Comparison of ENCODE assay signal across 26 cellular contexts in genomic region chr20:10516529-10516928, GRCh38.
"Had no signal": no experiment of that assay in that cellular context is flagged by ENCODE, and none has a peak within 500 bp of the region (broad histone marks: within the 10 kb centered on the region; RNA-seq: fewer than 3 reads in every experiment).

No MANE protein-coding gene starts in this region.

- H3K4me2 ChIP-seq: hepatocyte, neural progenitor cell had no signal

- H3K9me3 ChIP-seq: left ventricle myocardium inferior, pancreas, prostate gland, sigmoid colon, spleen, suprapubic skin, thoracic aorta, tibial artery, upper lobe of right lung had no signal

- H3K27ac ChIP-seq: hepatocyte, left ventricle myocardium inferior, neural progenitor cell, pancreas, prostate gland, suprapubic skin, thoracic aorta, upper lobe of right lung had no signal

- H3K36me3 ChIP-seq: left ventricle myocardium inferior, neural progenitor cell, pancreas, prostate gland, sigmoid colon, spleen, suprapubic skin, thoracic aorta, tibial artery, upper lobe of right lung had no signal

- H3K4me3 ChIP-seq: hepatocyte, left ventricle myocardium inferior, neural progenitor cell, pancreas, prostate gland, sigmoid colon, spleen, suprapubic skin, thoracic aorta, tibial artery, upper lobe of right lung had no signal

- H3K27me3 ChIP-seq: hepatocyte, neural progenitor cell, pancreas, sigmoid colon, spleen, suprapubic skin, tibial artery, upper lobe of right lung had no signal

- ATAC-seq: naive thymus-derived CD8-positive, alpha-beta T cell; pancreas; right cardiac atrium; stimulated activated effector memory CD8-positive, alpha-beta T cell treated with anti-CD3 and anti-CD28 coated beads, Interleukin-12 subunit alpha, Interleukin-12 subunit beta, amount 100 ng/mL, for 72 hours; upper lobe of right lung had no signal

- H3K4me1 ChIP-seq: prostate gland had no signal

- DNase-seq: islet precursor cell; left ventricle myocardium inferior; midbrain; naive thymus-derived CD8-positive, alpha-beta T cell; nephron progenitor cell; pancreas; posterior cingulate gyrus; retina; right cardiac atrium; sigmoid colon; small intestine; spleen; stimulated activated CD4-positive, alpha-beta T cell treated with anti-CD3 and anti-CD28 coated beads, Interleukin-4, amount 100 ng/mL, for 24 hours; stimulated activated naive CD4-positive, alpha-beta T cell; tibial artery; trophoblast cell; upper lobe of right lung had no signal

- H3K4me3 Mint-ChIP-seq: memory B cell; naive thymus-derived CD8-positive, alpha-beta T cell; nephron progenitor cell; neural progenitor cell; stimulated activated effector memory CD8-positive, alpha-beta T cell treated with anti-CD3 and anti-CD28 coated beads, Interleukin-12 subunit alpha, Interleukin-12 subunit beta, amount 100 ng/mL, for 72 hours; stimulated activated naive CD8-positive, alpha-beta T cell treated with anti-CD3 and anti-CD28 coated beads, Interleukin-15, Interleukin-2, amounts not matched to agents 100 ng/mL and 50 ng/mL, for 24 hours had no signal

- H3K27me3 Mint-ChIP-seq: memory B cell; naive thymus-derived CD8-positive, alpha-beta T cell; stimulated activated naive CD8-positive, alpha-beta T cell treated with anti-CD3 and anti-CD28 coated beads, Interleukin-15, Interleukin-2, amounts not matched to agents 100 ng/mL and 50 ng/mL, for 24 hours had no signal

- H2AFZ ChIP-seq: hepatocyte, neural progenitor cell had no signal

- H3K9ac ChIP-seq: neural progenitor cell had no signal

- H3K9me3 Mint-ChIP-seq: memory B cell; naive thymus-derived CD8-positive, alpha-beta T cell; nephron progenitor cell; neural progenitor cell; stimulated activated effector memory CD8-positive, alpha-beta T cell treated with anti-CD3 and anti-CD28 coated beads, Interleukin-12 subunit alpha, Interleukin-12 subunit beta, amount 100 ng/mL, for 72 hours; stimulated activated naive CD8-positive, alpha-beta T cell treated with anti-CD3 and anti-CD28 coated beads, Interleukin-15, Interleukin-2, amounts not matched to agents 100 ng/mL and 50 ng/mL, for 24 hours had no signal

- FAIRE-seq: pancreas, small intestine, urothelium cell line had no signal

- H3K27ac Mint-ChIP-seq: memory B cell; nephron progenitor cell; neural progenitor cell; stimulated activated effector memory CD8-positive, alpha-beta T cell treated with anti-CD3 and anti-CD28 coated beads, Interleukin-12 subunit alpha, Interleukin-12 subunit beta, amount 100 ng/mL, for 72 hours; stimulated activated naive CD8-positive, alpha-beta T cell treated with anti-CD3 and anti-CD28 coated beads, Interleukin-15, Interleukin-2, amounts not matched to agents 100 ng/mL and 50 ng/mL, for 24 hours had no signal
